ENCODE assay signal across 8 cellular contexts in the genomic region with DNA sequence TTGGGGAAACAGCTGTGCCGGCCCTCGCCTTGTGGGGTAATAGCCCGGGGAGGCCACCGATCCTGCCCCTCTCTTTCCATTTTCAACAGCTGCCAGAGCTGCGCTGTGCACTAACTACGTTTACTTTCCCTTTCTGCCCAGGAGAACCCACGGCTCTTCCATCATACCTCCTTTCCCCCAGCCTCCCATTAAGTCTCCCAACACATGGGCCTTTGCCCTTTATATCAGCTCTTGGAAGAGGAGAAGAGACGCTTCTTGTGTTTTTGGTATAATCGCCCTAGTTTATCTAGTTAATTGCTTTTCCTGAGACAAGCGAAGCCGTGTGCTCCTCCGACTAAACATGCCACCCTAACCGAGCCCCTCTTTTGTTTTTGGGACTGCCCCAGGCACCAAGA. TPM values are rescaled to one million over a fixed set of nuclear protein-coding genes. Genes with fewer than 3 reads are reported as not detected.
DNase-seq lines count a peak whose midpoint lies in the region; ATAC-seq, FAIRE-seq and TF ChIP-seq lines count a peak whose summit lies in the region.

No MANE protein-coding gene starts in this region.

- ATAC-seq in HG03575 (IDR thresholded peaks at IDR 0.05; ENCODE audit: extremely low read depth, insufficient number of reproducible peaks, low FRiP score, unreplicated experiment) (peak; percentile 10), esophagus mucosa (no peak)
- ATAC-seq in activated naive CD4-positive, alpha-beta T cell treated with anti-CD3 and anti-CD28 coated beads, Interleukin-2, amount 50 U/mL, for 72 hours = no peak

- peak overlapping the region; percentile 99 for H3K9ac ChIP-seq in kidney (ENCODE audit: low read length in 2 of 2)

- no peaks in the 10 kb centered on the region for H3K9me3 Mint-ChIP-seq in activated naive CD4-positive, alpha-beta T cell treated with anti-CD3 and anti-CD28 coated beads, Interleukin-2, amount 50 U/mL, for 72 hours

- FAIRE-seq in kidney (lab: Jason Lieb, UNC) = no peak

- peak overlapping the region; percentile 95 to 99 for H3K4me3 ChIP-seq in kidney (ENCODE audit: low read length in 2 of 2)

- peak overlapping the region; percentile 92 to 97 for H3K27ac Mint-ChIP-seq in activated naive CD4-positive, alpha-beta T cell treated with anti-CD3 and anti-CD28 coated beads, Interleukin-2, amount 50 U/mL, for 72 hours

- H3K36me3 Mint-ChIP-seq in activated naive CD4-positive, alpha-beta T cell treated with anti-CD3 and anti-CD28 coated beads, Interleukin-2, amount 50 U/mL, for 72 hours = peaks cover 25 to 39% of the 10 kb centered on the region in 2 donors

- H3K4me1 ChIP-seq in kidney (ENCODE audit: control insufficient read depth in 1 of 2, insufficient read depth in 1 of 2, low read depth in 1 of 2, low read length in 2 of 2) = peaks cover 0 to 4% of the 10 kb centered on the region in 2 donors

- H3K27ac ChIP-seq in kidney (ENCODE audit: low read depth in 2 of 2, low read length in 2 of 2) = peak overlapping the region; percentile 99 to 100

- intact Hi-C loops in kidney (cut with DNase I) = no loop called here

- peak; percentile 54 for DNase-seq in NCI-H1092 treated with DMSO at 0.1 percent for 48 hours (lab: John Stamatoyannopoulos, UW)
- no peak for DNase-seq in NCI-H1092 (lab: John Stamatoyannopoulos, UW)
- no peak for DNase-seq in activated naive CD4-positive, alpha-beta T cell treated with anti-CD3 and anti-CD28 coated beads, Interleukin-2, amount 50 U/mL, for 72 hours (ENCODE audit: low spot score in 2 of 2)
- no peak for DNase-seq in kidney
- peak; percentile 47 for DNase-seq in superior temporal gyrus (ENCODE audit: extremely low spot score)
- DNase-seq in anterior cingulate cortex (lab: John Stamatoyannopoulos, UW) = no peak

- no peaks in the 10 kb centered on the region for H3K9me3 ChIP-seq in kidney (ENCODE audit: control insufficient read depth in 1 of 2, low read length in 2 of 2)

- TF ChIP-seq CTCF in kidney (IDR thresholded peaks at IDR 0.05; ENCODE audit: borderline replicate concordance, extremely low read depth, insufficient read depth) = no peak

- no peaks in the 10 kb centered on the region for H3K36me3 ChIP-seq in kidney (ENCODE audit: control insufficient read depth in 1 of 2, insufficient read depth in 2 of 2, low read length in 2 of 2)

RNA-seq across cellular contexts. Expression of gene UBR2, which starts 0.7 kb away (rescaled TPM):
- total RNA-seq in activated naive CD4-positive, alpha-beta T cell treated with anti-CD3 and anti-CD28 coated beads, Interleukin-2, amount 50 U/mL, for 72 hours = 10 to 100 TPM; 28.4 to 39.8 TPM
- total RNA-seq in kidney = 35.2 TPM
- 7.6 TPM for polyA plus RNA-seq in kidney (ENCODE audit: insufficient read depth, low read depth, low replicate concordance)
- total RNA-seq in esophagus mucosa = 15.0 TPM

Comparison
In these comparisons a context has a peak if more than half of its experiments do, and no peak if none do; other contexts are left out.
1. DNase-seq: peak in NCI-H1092 treated with DMSO at 0.1 percent for 48 hours (single experiment) and superior temporal gyrus (single experiment); none in NCI-H1092 (single experiment), activated naive CD4-positive, alpha-beta T cell treated with anti-CD3 and anti-CD28 coated beads, Interleukin-2, amount 50 U/mL, for 72 hours (0 of 2), kidney (single experiment) and anterior cingulate cortex (0 of 58).